In the genomic region with DNA sequence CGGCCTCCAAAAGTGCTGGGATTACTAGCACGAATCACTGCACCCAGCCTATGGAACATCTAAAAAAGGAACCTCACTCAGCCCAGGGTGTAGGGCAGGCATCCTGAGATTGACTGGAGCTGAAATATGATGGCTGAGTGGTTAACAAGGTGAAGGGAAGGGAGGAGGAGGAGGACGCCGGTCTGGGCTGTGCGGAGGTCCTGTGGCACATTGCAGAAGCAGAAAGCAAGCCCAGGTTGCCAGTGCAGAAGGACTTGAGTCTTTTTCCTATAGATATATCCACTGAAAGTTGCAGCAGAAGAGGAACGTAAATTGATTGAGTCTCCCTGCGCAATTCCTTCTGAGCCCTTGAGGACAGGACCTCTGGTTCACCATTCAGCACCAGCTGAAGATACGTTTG, we compare ENCODE assay signal across 1 cellular context.
TF ChIP-seq lines count a peak whose summit lies in the region.

No MANE protein-coding gene starts in this region.

TF ChIP-seq in HepG2, 621 proteins besides CTCF, POLR2A, EP300 and RAD21:
- no peak for TF ChIP-seq ATAD3A (CRISPR knock-in tag; IDR thresholded peaks at IDR 0.05)
- TF ChIP-seq ZBTB8A (CRISPR knock-in tag; IDR thresholded peaks at IDR 0.05; ENCODE audit: borderline replicate concordance, low read depth) = no peak
- TF ChIP-seq, protein P1, sequence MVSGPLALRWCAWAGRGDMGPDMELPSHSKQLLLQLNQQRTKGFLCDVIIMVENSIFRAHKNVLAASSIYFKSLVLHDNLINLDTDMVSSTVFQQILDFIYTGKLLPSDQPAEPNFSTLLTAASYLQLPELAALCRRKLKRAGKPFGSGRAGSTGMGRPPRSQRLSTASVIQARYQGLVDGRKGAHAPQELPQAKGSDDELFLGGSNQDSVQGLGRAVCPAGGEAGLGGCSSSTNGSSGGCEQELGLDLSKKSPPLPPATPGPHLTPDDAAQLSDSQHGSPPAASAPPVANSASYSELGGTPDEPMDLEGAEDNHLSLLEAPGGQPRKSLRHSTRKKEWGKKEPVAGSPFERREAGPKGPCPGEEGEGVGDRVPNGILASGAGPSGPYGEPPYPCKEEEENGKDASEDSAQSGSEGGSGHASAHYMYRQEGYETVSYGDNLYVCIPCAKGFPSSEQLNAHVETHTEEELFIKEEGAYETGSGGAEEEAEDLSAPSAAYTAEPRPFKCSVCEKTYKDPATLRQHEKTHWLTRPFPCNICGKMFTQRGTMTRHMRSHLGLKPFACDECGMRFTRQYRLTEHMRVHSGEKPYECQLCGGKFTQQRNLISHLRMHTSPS (CRISPR knock-in tag; IDR thresholded peaks at IDR 0.05; ENCODE audit: low read depth) = no peak
- no peak for TF ChIP-seq IKZF1 (IDR thresholded peaks at IDR 0.05)
- TF ChIP-seq ZNF839 (CRISPR knock-in tag; IDR thresholded peaks at IDR 0.05; ENCODE audit: borderline replicate concordance) = no peak
- TF ChIP-seq HMG20A (CRISPR knock-in tag; IDR thresholded peaks at IDR 0.05; ENCODE audit: borderline replicate concordance) = no peak
- TF ChIP-seq DR1 (CRISPR knock-in tag; IDR thresholded peaks at IDR 0.05) = no peak
- TF ChIP-seq ZNF180 (CRISPR knock-in tag; IDR thresholded peaks at IDR 0.05; ENCODE audit: borderline replicate concordance, low read depth) = no peak
- TF ChIP-seq KMT2A (CRISPR knock-in tag; IDR thresholded peaks at IDR 0.05) = no peak
- TF ChIP-seq, protein P2, sequence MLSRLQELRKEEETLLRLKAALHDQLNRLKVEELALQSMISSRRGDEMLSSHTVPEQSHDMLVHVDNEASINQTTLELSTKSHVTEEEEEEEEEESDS (CRISPR knock-in tag; IDR thresholded peaks at IDR 0.05; ENCODE audit: borderline replicate concordance) = no peak
- no peak for TF ChIP-seq MAF1 (CRISPR knock-in tag; IDR thresholded peaks at IDR 0.05; ENCODE audit: borderline replicate concordance)
- no peak for TF ChIP-seq NONO (IDR thresholded peaks at IDR 0.05)
- TF ChIP-seq NONO (CRISPR knock-in tag; conservative IDR thresholded peaks at IDR 0.05) = no peak
- no peak for TF ChIP-seq ZNF124 (CRISPR knock-in tag; IDR thresholded peaks at IDR 0.05)
- no peak for TF ChIP-seq EHMT2 (IDR thresholded peaks at IDR 0.05; ENCODE audit: borderline replicate concordance, low read depth, low read length)
- TF ChIP-seq ZNF615 (CRISPR knock-in tag; IDR thresholded peaks at IDR 0.05; ENCODE audit: borderline replicate concordance) = no peak
- TF ChIP-seq, protein P3, sequence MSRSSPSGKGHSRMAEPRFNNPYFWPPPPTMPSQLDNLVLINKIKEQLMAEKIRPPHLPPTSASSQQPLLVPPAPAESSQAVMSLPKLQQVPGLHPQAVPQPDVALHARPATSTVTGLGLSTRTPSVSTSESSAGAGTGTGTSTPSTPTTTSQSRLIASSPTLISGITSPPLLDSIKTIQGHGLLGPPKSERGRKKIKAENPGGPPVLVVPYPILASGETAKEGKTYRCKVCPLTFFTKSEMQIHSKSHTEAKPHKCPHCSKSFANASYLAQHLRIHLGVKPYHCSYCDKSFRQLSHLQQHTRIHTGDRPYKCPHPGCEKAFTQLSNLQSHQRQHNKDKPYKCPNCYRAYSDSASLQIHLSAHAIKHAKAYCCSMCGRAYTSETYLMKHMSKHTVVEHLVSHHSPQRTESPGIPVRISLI (CRISPR knock-in tag; IDR thresholded peaks at IDR 0.05; ENCODE audit: borderline replicate concordance) = no peak
